In the genomic region with DNA sequence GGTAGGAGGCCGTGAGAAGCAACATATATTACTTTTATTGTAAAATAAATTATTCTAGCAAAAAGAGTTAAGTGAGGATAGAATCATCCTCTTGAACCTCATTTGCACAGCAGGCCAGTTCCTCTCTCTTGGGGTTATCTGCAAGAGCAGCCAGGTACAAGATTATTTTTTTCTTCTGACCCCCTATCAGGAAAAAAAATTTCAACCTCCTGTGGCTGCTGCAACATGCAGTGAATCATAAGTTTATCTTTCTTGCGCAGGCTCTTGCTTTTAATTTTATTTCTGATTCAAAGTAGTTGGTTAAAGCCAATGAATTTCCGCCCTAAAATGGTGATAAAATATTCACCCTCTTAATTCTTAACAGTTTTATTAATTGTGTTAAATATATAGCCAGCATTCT, we compare ENCODE assay signal across 1 cellular context.
A peak's percentile ranks its signal among the peaks of the same experiment; 100 is the strongest.
TF ChIP-seq lines count a peak whose summit lies in the region.

No MANE protein-coding gene starts in this region.

TF ChIP-seq in K562, 482 proteins besides CTCF, POLR2A, EP300 and RAD21 (continued from another document):
- TF ChIP-seq ZNF407 (IDR thresholded peaks at IDR 0.05; ENCODE audit: low read depth) (no peak), CEBPZ (IDR thresholded peaks at IDR 0.05; ENCODE audit: borderline replicate concordance, low read depth, low read length) (no peak), NELFE (IDR thresholded peaks at IDR 0.05; ENCODE audit: insufficient read depth, insufficient read length) (no peak), ZNF766 (CRISPR knock-in tag; conservative IDR thresholded peaks at IDR 0.05) (no peak), SPI1 (IDR thresholded peaks at IDR 0.05; ENCODE audit: borderline replicate concordance, low read depth, low read length) (peak; percentile 48; the same call in 1 of the 2 replicates), ZNF175 (CRISPR knock-in tag; IDR thresholded peaks at IDR 0.05; ENCODE audit: low read depth) (no peak), ARID1B (IDR thresholded peaks at IDR 0.05) (peak; percentile 52), CTBP1 (IDR thresholded peaks at IDR 0.05; ENCODE audit: borderline replicate concordance) (no peak), KLF16 (IDR thresholded peaks at IDR 0.05) (peak; percentile 46; the same call in 1 of the 2 replicates), POLR2AphosphoS5 (IDR thresholded peaks at IDR 0.05; ENCODE audit: control insufficient read depth, insufficient read depth, low read depth, low read length) (peak; percentile 28; the same call in 1 of the 2 replicates), NR2C1 (IDR thresholded peaks at IDR 0.05) (no peak), NR2C1 (tag; IDR thresholded peaks at IDR 0.05) (no peak), ZNF124 (CRISPR knock-in tag; IDR thresholded peaks at IDR 0.05) (no peak), HNRNPL (IDR thresholded peaks at IDR 0.05; ENCODE audit: low read depth, low read length) (no peak), SMAD1 (IDR thresholded peaks at IDR 0.05; ENCODE audit: low read depth, low read length, partially characterized antibody) (no peak), TRIM24 (IDR thresholded peaks at IDR 0.05) (no peak), JUN (IDR thresholded peaks at IDR 0.05; ENCODE audit: borderline replicate concordance, low read depth, low read length) (no peak), JUN (CRISPR knock-in tag; IDR thresholded peaks at IDR 0.05; ENCODE audit: borderline replicate concordance) (no peak), CBFA2T3 (IDR thresholded peaks at IDR 0.05) (peak; percentile 66), CBFA2T2 (conservative IDR thresholded peaks at IDR 0.05) (peak; percentile 40; the same call in 1 of the 2 replicates), TAF7 (tag; IDR thresholded peaks at IDR 0.05) (no peak), ZNF445 (CRISPR knock-in tag; IDR thresholded peaks at IDR 0.05; ENCODE audit: low read depth) (no peak), TAL1 (IDR thresholded peaks at IDR 0.05) (peak; percentile 43; the same call in 1 of the 2 replicates), TSHZ1 (CRISPR knock-in tag; IDR thresholded peaks at IDR 0.05) (no peak), FOXA1 (IDR thresholded peaks at IDR 0.05; ENCODE audit: borderline replicate concordance) (no peak), TEAD4 (IDR thresholded peaks at IDR 0.05; ENCODE audit: low read length) (peak; percentile 78), TEAD4 (CRISPR knock-in tag; IDR thresholded peaks at IDR 0.05; ENCODE audit: borderline replicate concordance) (no peak), ZNF444 (CRISPR knock-in tag; IDR thresholded peaks at IDR 0.05) (no peak), HSF4 (CRISPR knock-in tag; IDR thresholded peaks at IDR 0.05; ENCODE audit: borderline replicate concordance) (no peak), ZNF23 (CRISPR knock-in tag; IDR thresholded peaks at IDR 0.05) (no peak), ERF (CRISPR knock-in tag; IDR thresholded peaks at IDR 0.05) (no peak)
- TF ChIP-seq, protein P1, sequence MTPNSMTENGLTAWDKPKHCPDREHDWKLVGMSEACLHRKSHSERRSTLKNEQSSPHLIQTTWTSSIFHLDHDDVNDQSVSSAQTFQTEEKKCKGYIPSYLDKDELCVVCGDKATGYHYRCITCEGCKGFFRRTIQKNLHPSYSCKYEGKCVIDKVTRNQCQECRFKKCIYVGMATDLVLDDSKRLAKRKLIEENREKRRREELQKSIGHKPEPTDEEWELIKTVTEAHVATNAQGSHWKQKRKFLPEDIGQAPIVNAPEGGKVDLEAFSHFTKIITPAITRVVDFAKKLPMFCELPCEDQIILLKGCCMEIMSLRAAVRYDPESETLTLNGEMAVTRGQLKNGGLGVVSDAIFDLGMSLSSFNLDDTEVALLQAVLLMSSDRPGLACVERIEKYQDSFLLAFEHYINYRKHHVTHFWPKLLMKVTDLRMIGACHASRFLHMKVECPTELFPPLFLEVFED (CRISPR knock-in tag; conservative IDR thresholded peaks at IDR 0.05): no peak
TF ChIP-seq in K562: peak in this region for 9.
